ENCODE assay signal across 8 cellular contexts in the genomic region with DNA sequence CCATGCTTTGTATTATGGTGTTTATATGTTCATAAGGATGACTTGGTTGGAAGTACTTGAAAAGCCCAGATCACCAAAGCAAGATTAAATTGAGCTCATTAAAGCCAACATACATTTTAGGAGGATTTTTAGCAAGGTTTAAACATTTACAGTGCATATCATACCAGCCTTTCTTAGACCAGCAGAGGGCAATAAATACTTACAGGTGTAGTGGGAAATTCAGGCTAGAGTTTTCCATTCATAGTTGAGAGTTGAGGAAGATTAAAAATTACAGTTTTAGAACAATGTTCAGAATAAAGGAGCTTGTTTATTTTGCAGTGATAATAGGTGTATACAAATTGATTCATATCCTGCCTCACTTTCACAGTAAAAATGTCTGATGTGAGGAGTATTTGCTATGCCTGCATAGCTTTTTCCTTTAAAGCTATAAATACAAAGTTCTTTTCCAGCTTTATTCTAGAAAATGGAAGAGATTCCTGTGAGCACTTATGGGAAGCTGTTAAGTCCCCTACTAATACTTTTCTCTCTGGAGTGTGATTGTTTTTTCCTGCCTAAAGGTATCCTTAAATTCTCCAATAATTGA. TPM values are rescaled to one million over a fixed set of nuclear protein-coding genes. Genes with fewer than 3 reads are reported as not detected.
DNase-seq lines count a peak whose midpoint lies in the region; ATAC-seq, FAIRE-seq and TF ChIP-seq lines count a peak whose summit lies in the region.

No MANE protein-coding gene starts in this region.

- DNase-seq in NCI-H1092 treated with DMSO at 0.1 percent for 48 hours (lab: John Stamatoyannopoulos, UW) (peak; percentile 28), NCI-H1092 (lab: John Stamatoyannopoulos, UW) (no peak), NCI-H146 (lab: John Stamatoyannopoulos, UW) (peak; percentile 16), brain microvascular endothelial cell (peak; percentile 35), keratinocyte (ENCODE audit: low read depth, low spot score) (peak; percentile 5), thyroid gland (no peak), foreskin melanocyte (no peak)

- dilution Hi-C loops in keratinocyte (cut with MboI; ENCODE audit: extremely low pct_ligation_motif_present, low sequenced_read_pairs): no loop called here

- H4K20me1 ChIP-seq in keratinocyte (ENCODE audit: control insufficient read depth, extremely low read depth, insufficient read depth, low read length): no peaks in the 10 kb centered on the region

- peak; percentile 66 for FAIRE-seq in keratinocyte (lab: Jason Lieb, UNC)

- no peaks in the 10 kb centered on the region for H3K79me2 ChIP-seq in keratinocyte (ENCODE audit: control insufficient read depth, insufficient read depth, low read length)

- no peaks in the 10 kb centered on the region for H3K9me3 ChIP-seq in keratinocyte (ENCODE audit: control insufficient read depth, low read depth, low read length)
- no peaks in the 10 kb centered on the region for H3K9me3 ChIP-seq in thyroid gland

- TF ChIP-seq CTCF in brain microvascular endothelial cell (IDR thresholded peaks at IDR 0.05; ENCODE audit: low read depth, low read length, missing control alignments) (peak; percentile 46), keratinocyte (optimal IDR thresholded peaks at IDR 0.05 in 1 of 3, IDR thresholded peaks at IDR 0.05 in 1 of 3, conservative IDR thresholded peaks at IDR 0.05 in 1 of 3; ENCODE audit: extremely low read depth in 1 of 3, insufficient read depth in 2 of 3, low read length in 3 of 3) (peak in 2 of 3 experiments; percentile 55 to 58), thyroid gland (IDR thresholded peaks at IDR 0.05) (peak; percentile 43 to 91 (median 76))

- no peak overlapping the region for H3K4me2 ChIP-seq in keratinocyte (ENCODE audit: control insufficient read depth, extremely low read depth, insufficient read depth, low read depth, low read length)

- no peak overlapping the region for H3K27ac ChIP-seq in brain microvascular endothelial cell
- H3K27ac ChIP-seq in keratinocyte (ENCODE audit: control insufficient read depth, insufficient read depth, low read length): no peak overlapping the region
- no peak overlapping the region for H3K27ac ChIP-seq in thyroid gland

- no peak for TF ChIP-seq POLR2A in thyroid gland (IDR thresholded peaks at IDR 0.05)
- TF ChIP-seq POLR2A in GM18505 (IDR thresholded peaks at IDR 0.05; ENCODE audit: borderline replicate concordance, extremely low read depth, insufficient read depth, insufficient read length): no peak

- no peak overlapping the region for H3K4me3 ChIP-seq in brain microvascular endothelial cell (ENCODE audit: low read depth, low read length)
- H3K4me3 ChIP-seq in keratinocyte (ENCODE audit: control insufficient read depth in 2 of 3, extremely low read depth in 1 of 3, insufficient read depth in 2 of 3, low read depth in 1 of 3, low read length in 3 of 3): no peak overlapping the region
- no peak overlapping the region for H3K4me3 ChIP-seq in thyroid gland (replicated peaks in 1 of 3)

- H3K36me3 ChIP-seq in brain microvascular endothelial cell (replicated peaks) (no peaks in the 10 kb centered on the region), keratinocyte (ENCODE audit: control insufficient read depth in 2 of 2, extremely low read depth in 1 of 2, insufficient read depth in 2 of 2, low read length in 2 of 2) (peaks cover 0 to 4% of the 10 kb centered on the region in 2 experiments), thyroid gland (no peaks in the 10 kb centered on the region)

- intact Hi-C loops in thyroid gland (cut with DNase I): loop anchor here (2.0 to 10.0 kb wide), 2 partner anchors 224 to 296 kb away; no protein-coding TSS in a partner anchor

- no peaks in the 10 kb centered on the region for H3K4me1 ChIP-seq in keratinocyte (ENCODE audit: control insufficient read depth, extremely low read depth, insufficient read depth, low read length)
- no peaks in the 10 kb centered on the region for H3K4me1 ChIP-seq in thyroid gland

- in situ Hi-C loops in brain microvascular endothelial cell (cut with HindIII; ENCODE audit: low pct_ligation_motif_present, low sequenced_read_pairs): no loop called here

- H3K9ac ChIP-seq in keratinocyte (ENCODE audit: control insufficient read depth, extremely low read depth, insufficient read depth, low read length): no peak overlapping the region

- no peaks in the 10 kb centered on the region for H3K9me1 ChIP-seq in keratinocyte (ENCODE audit: control insufficient read depth, extremely low read depth, insufficient read depth, low read length)

- H3K27me3 ChIP-seq in brain microvascular endothelial cell (replicated peaks): no peaks in the 10 kb centered on the region
- H3K27me3 ChIP-seq in keratinocyte (ENCODE audit: control insufficient read depth, extremely low read depth, insufficient read depth, low read length): no peaks in the 10 kb centered on the region
- no peaks in the 10 kb centered on the region for H3K27me3 ChIP-seq in thyroid gland

- no peak for ATAC-seq in GM18505 (IDR thresholded peaks at IDR 0.05; ENCODE audit: unreplicated experiment)

- H2AFZ ChIP-seq in keratinocyte (ENCODE audit: control insufficient read depth, low read length): no peak overlapping the region

RNA-seq across cellular contexts. Expression of gene DTL, which starts 35.3 kb away (rescaled TPM):
- polyA plus RNA-seq in keratinocyte: 1.9 to 17.4 TPM (median 9.3 TPM) in 3 replicates
- 0.07 TPM for polyA plus RNA-seq in keratinocyte (2011; ENCODE audit: low read depth)
- polyA plus RNA-seq in keratinocyte (2011; cell fraction: cytosol; rRNA removed): 2.1 and 4.4 TPM in 2 replicates
- polyA plus RNA-seq in keratinocyte (2011; cell fraction: nucleus; rRNA removed): 3.2 and 3.9 TPM in 2 replicates
- polyA plus RNA-seq in keratinocyte (2012; ENCODE audit: low replicate concordance): 0.14 and 6.4 TPM in 2 replicates
- 2.4 to 14.0 TPM (median 13.4 TPM) in 3 replicates for polyA minus RNA-seq in keratinocyte
- 2.9 TPM for polyA minus RNA-seq in keratinocyte (2011; cell fraction: cytosol; rRNA and poly(A)+ RNA removed)
- polyA minus RNA-seq in keratinocyte (2011; cell fraction: nucleus; rRNA and poly(A)+ RNA removed): 1.3 and 4.7 TPM in 2 replicates
- 1 to 10 TPM; 1.2 to 3.9 (median 2.1) TPM for total RNA-seq in thyroid gland

RNA-seq across cellular contexts. Expression of gene INTS7, which starts 35.5 kb away (rescaled TPM):
- polyA plus RNA-seq in keratinocyte: 20.4 to 27.2 TPM (median 20.5 TPM) in 3 replicates
- 13.3 TPM for polyA plus RNA-seq in keratinocyte (2011; ENCODE audit: low read depth)
- 9.6 and 18.5 TPM in 2 replicates for polyA plus RNA-seq in keratinocyte (2011; cell fraction: cytosol; rRNA removed)
- polyA plus RNA-seq in keratinocyte (2011; cell fraction: nucleus; rRNA removed): 15.4 and 17.2 TPM in 2 replicates
- 8.1 and 12.9 TPM in 2 replicates for polyA plus RNA-seq in keratinocyte (2012; ENCODE audit: low replicate concordance)
- 13.9 to 32.8 TPM (median 31.6 TPM) in 3 replicates for polyA minus RNA-seq in keratinocyte
- polyA minus RNA-seq in keratinocyte (2011; cell fraction: cytosol; rRNA and poly(A)+ RNA removed): 8.4 TPM
- 16.4 and 34.3 TPM in 2 replicates for polyA minus RNA-seq in keratinocyte (2011; cell fraction: nucleus; rRNA and poly(A)+ RNA removed)
- total RNA-seq in thyroid gland: 10 to 100 TPM; 14.8 to 22.6 (median 19.5) TPM

Comparison
In these comparisons a context has a peak if more than half of its experiments do, and no peak if none do; other contexts are left out.
1. DNase-seq: peak in NCI-H1092 treated with DMSO at 0.1 percent for 48 hours (single experiment), NCI-H146 (single experiment), brain microvascular endothelial cell (single experiment) and keratinocyte (single experiment); none in NCI-H1092 (single experiment), thyroid gland (0 of 2) and foreskin melanocyte (single experiment).
2. Peak in every context shown above with its lines, with median percentiles within 50 percentile points of each other: CTCF ChIP-seq.